ENCODE assay signal across 19 cellular contexts in the genomic region with DNA sequence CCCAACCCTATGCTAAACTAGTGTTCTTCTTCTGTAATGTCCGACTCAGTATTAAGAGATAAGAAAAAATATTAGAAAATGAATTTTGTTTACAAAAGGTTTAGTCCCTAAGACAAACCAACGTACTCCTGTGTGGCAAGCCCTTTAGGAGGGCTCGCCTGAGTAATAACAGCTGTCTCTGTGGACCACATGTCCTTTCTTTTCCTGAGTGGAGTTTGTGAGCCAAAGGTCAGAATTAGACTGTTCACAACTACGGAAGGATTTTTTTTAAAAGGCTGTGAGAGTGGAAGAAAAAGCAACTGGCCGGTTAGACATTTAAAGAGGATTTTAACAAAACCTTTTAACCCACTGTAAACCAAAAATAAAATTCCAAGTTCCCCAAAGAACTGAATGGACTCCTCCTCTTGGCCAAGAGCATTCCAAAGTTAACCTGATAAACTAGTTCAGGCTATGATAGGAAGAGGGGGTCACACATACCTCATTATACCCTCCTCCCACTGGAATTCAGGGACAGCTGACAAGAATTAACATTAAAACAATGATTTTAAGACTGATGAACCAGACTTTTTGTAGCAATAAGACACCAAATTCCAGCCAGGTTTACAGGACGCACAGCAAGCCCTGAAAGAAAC. TPM values are rescaled to one million over a fixed set of nuclear protein-coding genes. Genes with fewer than 3 reads are reported as not detected.
A peak's percentile ranks its signal among the peaks of the same experiment; 100 is the strongest.
DNase-seq lines count a peak whose midpoint lies in the region; ATAC-seq and TF ChIP-seq lines count a peak whose summit lies in the region.
"Had no signal": no experiment of that assay in that cellular context is flagged by ENCODE, and none has a peak within 500 bp of the region (broad histone marks: within the 10 kb centered on the region; RNA-seq: fewer than 3 reads in every experiment).

No MANE protein-coding gene starts in this region.

- peak overlapping the region; percentile 56 for H3K4me3 Mint-ChIP-seq in WTC11
- H3K4me3 Mint-ChIP-seq: CD8-positive, alpha-beta memory T cell had no signal

- H3K27me3 Mint-ChIP-seq in WTC11 (ENCODE audit: low read depth): peaks cover 4% of the 10 kb centered on the region; the same call in 1 of the 2 replicates
- H3K27me3 Mint-ChIP-seq: CD8-positive, alpha-beta memory T cell had no signal

- H3K27ac ChIP-seq in left ventricle myocardium inferior (replicated peaks) (peak overlapping the region; percentile 25), Peyer's patch (no peak overlapping the region)
- H3K27ac ChIP-seq: adrenal gland, epithelial cell of prostate, thoracic aorta had no signal

- H3K4me3 ChIP-seq in left ventricle myocardium inferior: peak overlapping the region; percentile 10
- no peak overlapping the region for H3K4me3 ChIP-seq in Peyer's patch
- H3K4me3 ChIP-seq: adrenal gland, thoracic aorta had no signal

- peaks cover 71% of the 10 kb centered on the region for H3K4me1 Mint-ChIP-seq in WTC11
- H3K4me1 Mint-ChIP-seq: CD8-positive, alpha-beta memory T cell had no signal

- H3K27me3 ChIP-seq in left ventricle myocardium inferior (ENCODE audit: low read depth) (no peaks in the 10 kb centered on the region), Peyer's patch (no peaks in the 10 kb centered on the region)
- H3K27me3 ChIP-seq: adrenal gland had no signal

- intact Hi-C loops in left ventricle myocardium inferior (cut with micrococcal nuclease): no loop called here

- no peak for TF ChIP-seq POLR2A in Peyer's patch (IDR thresholded peaks at IDR 0.05)

- H3K36me3 ChIP-seq in left ventricle myocardium inferior (no peaks in the 10 kb centered on the region), Peyer's patch (no peaks in the 10 kb centered on the region)
- H3K36me3 ChIP-seq: adrenal gland, thoracic aorta had no signal

- no peaks in the 10 kb centered on the region for H3K9me3 ChIP-seq in left ventricle myocardium inferior (replicated peaks)
- H3K9me3 ChIP-seq in Peyer's patch: no peaks in the 10 kb centered on the region
- H3K9me3 ChIP-seq: adrenal gland, thoracic aorta had no signal

- H3K36me3 Mint-ChIP-seq in WTC11: no peaks in the 10 kb centered on the region
- H3K36me3 Mint-ChIP-seq: CD8-positive, alpha-beta memory T cell had no signal

- POLR2A ChIA-PET in WTC11 (lab: Charles Lee): interaction anchor here (1.0 kb wide), 1 partner anchor 18 kb away, joined by 3 read pairs; no protein-coding TSS in a partner anchor

- CTCF ChIA-PET in WTC11 (lab: Charles Lee): interaction anchor here (0.7 to 2.2 kb wide), 6 partner anchors 11 to 94 kb away, joined by 3 to 7 read pairs (median 4); partner anchors contain the start of gene FAM184A

- peaks cover 17% of the 10 kb centered on the region for H3K4me1 ChIP-seq in left ventricle myocardium inferior
- peaks cover 0 to 4% (median 0%) of the 10 kb centered on the region in 4 donors for H3K4me1 ChIP-seq in Peyer's patch
- H3K4me1 ChIP-seq: adrenal gland had no signal

- TF ChIP-seq CTCF in WTC11 (IDR thresholded peaks at IDR 0.05) (no peak), left ventricle myocardium inferior (IDR thresholded peaks at IDR 0.05; ENCODE audit: borderline replicate concordance) (no peak), Peyer's patch (IDR thresholded peaks at IDR 0.05) (no peak)

- peak overlapping the region; percentile 73 for H3K27ac Mint-ChIP-seq in WTC11

- ATAC-seq in WTC11 (peak; percentile 85), GM18861 (IDR thresholded peaks at IDR 0.05; ENCODE audit: unreplicated experiment) (no peak)

- no peaks in the 10 kb centered on the region for H3K9me3 Mint-ChIP-seq in WTC11
- H3K9me3 Mint-ChIP-seq: CD8-positive, alpha-beta memory T cell had no signal

- DNase-seq in DMS 273 treated with DMSO at 0.1 percent for 48 hours (lab: John Stamatoyannopoulos, UW): peak; percentile 28
- no peak for DNase-seq in WTC11 (ENCODE audit: low spot score)
- DNase-seq in left ventricle myocardium inferior: no peak
- DNase-seq in myocyte (ENCODE audit: low read depth): peak; percentile 81
- DNase-seq in Peyer's patch: no peak
- DNase-seq in SKM-1 (lab: John Stamatoyannopoulos, UW; ENCODE audit: unreplicated experiment): no peak
- DNase-seq in kidney tubule cell (ENCODE audit: low spot score): no peak
- DNase-seq: activated T-cell treated with anti-CD3 and anti-CD28 coated beads, Interleukin-2, amount 50 U/mL, for 48 hours; adrenal gland; CD8-positive, alpha-beta memory T cell; cerebellar nuclear complex; GDM1; head of caudate nucleus; kidney glomerular epithelial cell; SHP77; stimulated activated CD4-positive, alpha-beta T cell treated with anti-CD3 and anti-CD28 coated beads, Interleukin-4, amount 100 ng/mL, for 1 hour had no signal

TF ChIP-seq in WTC11, 78 proteins besides CTCF, POLR2A, EP300 and RAD21:
- TF ChIP-seq TEAD1 (CRISPR knock-in tag; IDR thresholded peaks at IDR 0.05) (peak; percentile 51; the same call in 1 of the 2 replicates), TEAD4 (CRISPR knock-in tag; IDR thresholded peaks at IDR 0.05) (0 out of 2 replicates have a peak, but pooled peaks have one; percentile 45), ZNF423 (CRISPR knock-in tag; IDR thresholded peaks at IDR 0.05) (no peak)

RNA-seq across cellular contexts. Expression of gene FAM184A, which starts 43.5 kb away (rescaled TPM):
- total RNA-seq in WTC11 (2021): 13.3 to 19.2 TPM (median 16.2 TPM) in 3 replicates
- 0.93 TPM for total RNA-seq in left ventricle myocardium inferior
- 0.99 and 1.5 TPM in 2 replicates for total RNA-seq in myocyte
- 0.33 TPM for polyA plus RNA-seq in myocyte (2012)
- 10 to 100 TPM in 2 of 4 donors, 1 to 10 TPM in 2; 2.7 to 11.9 (median 8.8) TPM for total RNA-seq in Peyer's patch

Comparison
In these comparisons a context has a peak if more than half of its experiments do, and no peak if none do; other contexts are left out.
1. DNase-seq: peak in DMS 273 treated with DMSO at 0.1 percent for 48 hours (single experiment) and myocyte (single experiment); none in WTC11 (single experiment), left ventricle myocardium inferior (single experiment), Peyer's patch (0 of 3), SKM-1 (single experiment) and kidney tubule cell (single experiment).